In the genomic region with DNA sequence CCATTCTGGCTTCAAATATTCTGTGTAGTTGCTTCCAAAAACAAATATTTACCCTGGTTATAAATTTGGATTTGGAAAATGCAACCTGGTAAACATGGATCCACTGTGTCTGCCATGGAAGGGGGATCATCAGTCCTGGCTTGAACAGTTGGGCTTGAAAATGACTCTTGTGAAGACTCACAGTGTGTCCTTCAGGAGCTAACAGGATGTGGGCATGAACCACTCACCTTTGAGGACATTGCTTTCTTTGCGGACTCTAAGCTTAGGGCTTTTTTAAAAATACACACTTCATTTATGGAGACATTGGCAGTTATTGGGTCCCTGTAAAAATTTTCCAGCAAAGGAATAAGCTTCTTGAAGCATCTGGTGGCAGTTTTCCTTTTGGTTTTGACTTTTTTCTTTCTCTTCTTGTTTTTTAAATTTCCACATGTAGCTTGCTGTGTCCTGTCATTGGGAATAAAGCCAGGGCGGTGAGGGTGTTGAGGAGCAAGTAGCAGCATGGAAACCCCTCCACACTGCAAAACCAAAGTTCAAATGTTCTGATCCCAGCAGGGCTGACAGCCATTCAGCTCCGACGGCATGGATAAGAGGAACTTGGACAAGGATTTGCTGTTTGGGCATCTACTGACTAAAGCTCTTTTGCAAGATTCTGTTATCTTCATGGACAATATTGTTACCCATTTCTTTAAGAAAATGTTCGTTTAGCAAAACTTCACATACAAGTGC, we compare ENCODE assay signal across 18 cellular contexts. TPM values are rescaled to one million over a fixed set of nuclear protein-coding genes. Genes with fewer than 3 reads are reported as not detected.
DNase-seq lines count a peak whose midpoint lies in the region; ATAC-seq and TF ChIP-seq lines count a peak whose summit lies in the region.
"Had no signal": no experiment of that assay in that cellular context is flagged by ENCODE, and none has a peak within 500 bp of the region (broad histone marks: within the 10 kb centered on the region; RNA-seq: fewer than 3 reads in every experiment).

No MANE protein-coding gene starts in this region.

- H4K20me1 ChIP-seq in DND-41 (ENCODE audit: insufficient read depth, low read length), result no peaks in the 10 kb centered on the region
- no peaks in the 10 kb centered on the region for H4K20me1 ChIP-seq in Loucy (ENCODE audit: insufficient read depth, low read length, poor library complexity, severe bottlenecking)

- H3K36me3 Mint-ChIP-seq in brain (no peaks in the 10 kb centered on the region), neural crest cell (ENCODE audit: low read depth) (no peaks in the 10 kb centered on the region)

- ATAC-seq in DND-41 (ENCODE audit: insufficient read depth, low read depth), result peak; percentile 55; the same call in 1 of the 3 replicates
- ATAC-seq in GM19452 (IDR thresholded peaks at IDR 0.05; ENCODE audit: unreplicated experiment), result no peak
- ATAC-seq in GM21529 (IDR thresholded peaks at IDR 0.05; ENCODE audit: unreplicated experiment), result no peak
- no peak for ATAC-seq in GM21367 (IDR thresholded peaks at IDR 0.05; ENCODE audit: unreplicated experiment)
- ATAC-seq: A549, GM12878 had no signal

- no peak for TF ChIP-seq CTCF in DND-41 (IDR thresholded peaks at IDR 0.05; ENCODE audit: borderline replicate concordance, extremely low read depth, low read length, poor library complexity, severe bottlenecking)
- TF ChIP-seq CTCF in Loucy (conservative IDR thresholded peaks at IDR 0.05; ENCODE audit: low read length), result no peak
- no peak for TF ChIP-seq CTCF in brain (conservative IDR thresholded peaks at IDR 0.05)
- TF ChIP-seq CTCF in neural crest cell (conservative IDR thresholded peaks at IDR 0.05), result no peak

- H3K27ac Mint-ChIP-seq in brain (peak overlapping the region in 3 of 5 experiments; percentile 3 to 29 (median 27)), neural crest cell (ENCODE audit: unreplicated experiment) (peak overlapping the region; percentile 30)
- H3K27ac Mint-ChIP-seq: CD4-positive, alpha-beta T cell had no signal

- H2AFZ ChIP-seq in DND-41 (ENCODE audit: low read depth, low read length) (no peak overlapping the region), Loucy (ENCODE audit: low read length) (no peak overlapping the region)

- H3K27ac ChIP-seq in DND-41 (ENCODE audit: low read length), result no peak overlapping the region
- H3K27ac ChIP-seq: 22Rv1, C4-2B had no signal

- DNase-seq in DND-41 (no peak), neural crest cell (ENCODE audit: low read depth, low spot score) (no peak), NCI-H526 treated with DMSO at 0.1 percent for 48 hours (lab: John Stamatoyannopoulos, UW) (no peak)
- DNase-seq: AML-193; CD4-positive, alpha-beta T cell had no signal

- no peaks in the 10 kb centered on the region for H3K9me3 ChIP-seq in DND-41 (ENCODE audit: insufficient read depth, low read length, severe bottlenecking)
- no peaks in the 10 kb centered on the region for H3K9me3 ChIP-seq in Loucy (ENCODE audit: insufficient read depth, low read depth, low read length)
- H3K9me3 ChIP-seq: A549, Caco-2, HAP-1 had no signal

- H3F3A ChIP-seq in Loucy (ENCODE audit: low read depth), result no peaks in the 10 kb centered on the region

- H3K27me3 ChIP-seq in DND-41 (ENCODE audit: insufficient read depth, low read length, poor library complexity) (no peaks in the 10 kb centered on the region), Loucy (ENCODE audit: insufficient read depth, low read length, poor library complexity, severe bottlenecking) (no peaks in the 10 kb centered on the region)

- H3K4me2 ChIP-seq in DND-41 (ENCODE audit: insufficient read depth, low read length) (no peak overlapping the region), Loucy (ENCODE audit: low read depth, low read length, poor library complexity, severe bottlenecking) (peak overlapping the region; percentile 53)
- H3K4me2 ChIP-seq: A549 had no signal

- H3K79me2 ChIP-seq in DND-41 (ENCODE audit: insufficient read depth, low read length) (no peaks in the 10 kb centered on the region), Loucy (ENCODE audit: insufficient read depth, low read length) (no peaks in the 10 kb centered on the region)

- H3K4me1 ChIP-seq in DND-41 (ENCODE audit: insufficient read depth, low read length), result peaks cover 8% of the 10 kb centered on the region
- peaks cover 34% of the 10 kb centered on the region for H3K4me1 ChIP-seq in Loucy (ENCODE audit: insufficient read depth, low read length, poor library complexity, severe bottlenecking)
- H3K4me1 ChIP-seq: HAP-1 had no signal

- no peaks in the 10 kb centered on the region for H3K36me3 ChIP-seq in DND-41 (ENCODE audit: insufficient read depth, low read length)
- no peaks in the 10 kb centered on the region for H3K36me3 ChIP-seq in Loucy (ENCODE audit: insufficient read depth, low read length)
- H3K36me3 ChIP-seq: HAP-1 had no signal

- H3K9me2 ChIP-seq in Loucy (replicated peaks; ENCODE audit: low read depth, low read length), result no peaks in the 10 kb centered on the region

- peaks cover 1 to 16% (median 4%) of the 10 kb centered on the region in 5 experiments for H3K9me3 Mint-ChIP-seq in brain
- peaks cover 5% of the 10 kb centered on the region for H3K9me3 Mint-ChIP-seq in neural crest cell
- H3K9me3 Mint-ChIP-seq: CD4-positive, alpha-beta T cell had no signal

- peaks cover 44% of the 10 kb centered on the region for H3K4me1 Mint-ChIP-seq in brain
- H3K4me1 Mint-ChIP-seq in neural crest cell, result peaks cover 11% of the 10 kb centered on the region

- no peak overlapping the region for H3K9ac ChIP-seq in DND-41 (ENCODE audit: low read depth, low read length)
- no peak overlapping the region for H3K9ac ChIP-seq in Loucy (ENCODE audit: low read depth, low read length, poor library complexity, severe bottlenecking)

- H3K4me3 ChIP-seq in DND-41 (ENCODE audit: low read depth in 1 of 2, low read length in 2 of 2) (no peak overlapping the region), Loucy (ENCODE audit: low read length, poor library complexity, severe bottlenecking) (no peak overlapping the region)
- H3K4me3 ChIP-seq: A549, GM12878, HAP-1 had no signal

- H3K4me3 Mint-ChIP-seq in brain, result peak overlapping the region in 1 of 5 experiments; percentile 11
- H3K4me3 Mint-ChIP-seq in neural crest cell, result no peak overlapping the region
- H3K4me3 Mint-ChIP-seq: CD4-positive, alpha-beta T cell had no signal

- peaks cover 19% of the 10 kb centered on the region for H3K27me3 Mint-ChIP-seq in brain
- H3K27me3 Mint-ChIP-seq in neural crest cell (ENCODE audit: low read depth), result no peaks in the 10 kb centered on the region

RNA-seq across cellular contexts. Expression of gene SERP2, which starts 39.5 kb away (rescaled TPM):
- 33.1 TPM for polyA plus RNA-seq in brain (ENCODE audit: insufficient read depth, low read depth, low replicate concordance)
- total RNA-seq in neural crest cell, result 10.3 and 14.0 TPM in 2 replicates
- total RNA-seq: Caco-2; CD4-positive, alpha-beta T cell; G401; GM12878; H4 had no signal
- polyA plus RNA-seq: A549, GM12878 had no signal
